Comparison of ENCODE assay signal across 8 cellular contexts in the genomic region with DNA sequence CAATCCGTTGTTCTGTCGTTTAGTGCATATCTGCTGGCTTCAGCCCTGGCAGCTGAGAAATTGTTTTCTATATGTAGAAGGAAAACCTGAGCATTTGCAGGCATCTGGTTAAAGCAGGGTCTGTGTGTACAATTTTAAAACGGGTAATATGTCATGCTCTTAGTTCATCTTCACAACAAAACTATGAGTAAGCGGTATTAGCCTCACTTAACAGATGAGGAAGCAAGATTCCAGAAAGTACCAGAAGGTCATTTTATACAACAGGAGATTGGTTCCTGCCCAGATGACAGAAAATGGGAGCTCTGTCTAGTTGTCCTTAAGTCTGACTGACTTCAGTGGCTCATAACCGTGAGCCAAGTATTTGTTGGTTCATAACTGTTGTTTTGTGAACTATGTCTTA. TPM values are rescaled to one million over a fixed set of nuclear protein-coding genes. Genes with fewer than 3 reads are reported as not detected.
DNase-seq lines count a peak whose midpoint lies in the region; ATAC-seq, FAIRE-seq and TF ChIP-seq lines count a peak whose summit lies in the region.

No MANE protein-coding gene starts in this region.

- no peaks in the 10 kb centered on the region for H3K9me2 ChIP-seq in PC-9 (ENCODE audit: insufficient read depth)

- H3K27ac ChIP-seq in PC-9 (peak overlapping the region; percentile 84), endothelial cell of umbilical vein (ENCODE audit: insufficient read depth, low read depth, low read length) (peak overlapping the region; percentile 72), osteoblast (ENCODE audit: low read depth, low read length) (peak overlapping the region; percentile 97)

- TF ChIP-seq CTCF in Calu3 (IDR thresholded peaks at IDR 0.05; ENCODE audit: unreplicated experiment) (no peak), PC-9 (conservative IDR thresholded peaks at IDR 0.05) (no peak), endothelial cell of umbilical vein (IDR thresholded peaks at IDR 0.05; ENCODE audit: extremely low read depth in 1 of 2, insufficient read depth in 1 of 2, low read depth in 1 of 2, low read length in 2 of 2) (no peak), osteoblast (IDR thresholded peaks at IDR 0.05; ENCODE audit: extremely low read depth, low read depth, low read length) (no peak)

- H3K27me3 Mint-ChIP-seq in Calu3 (ENCODE audit: unreplicated experiment), result no peaks in the 10 kb centered on the region

- TF ChIP-seq POLR2A in endothelial cell of umbilical vein (IDR thresholded peaks at IDR 0.05; ENCODE audit: low read depth, low read length), result no peak

- H2AFZ ChIP-seq in PC-9 (no peak overlapping the region), endothelial cell of umbilical vein (ENCODE audit: low read depth, low read length) (no peak overlapping the region), osteoblast (ENCODE audit: low read length) (no peak overlapping the region)

- H3K9ac ChIP-seq in endothelial cell of umbilical vein (replicated peaks; ENCODE audit: extremely low read depth, insufficient read depth, low read length), result peak overlapping the region; percentile 70

- no peak for DNase-seq in Calu3
- DNase-seq in PC-9, result no peak
- no peak for DNase-seq in endothelial cell of umbilical vein (ENCODE audit: low read depth, low spot score)
- DNase-seq in osteoblast (ENCODE audit: insufficient read length, low spot score, missing footprints), result no peak
- DNase-seq in A172 (ENCODE audit: low spot score), result no peak
- DNase-seq in NCI-H69 (lab: John Stamatoyannopoulos, UW), result no peak

- 0 out of 2 replicates have a peak, but pooled peaks cover 13% of the 10 kb centered on the region for H3K4me1 ChIP-seq in PC-9 (replicated peaks; ENCODE audit: insufficient read depth)
- peaks cover 18% of the 10 kb centered on the region for H3K4me1 ChIP-seq in endothelial cell of umbilical vein (ENCODE audit: control insufficient read depth, extremely low read depth, insufficient read depth, low read length)
- H3K4me1 ChIP-seq in osteoblast (ENCODE audit: insufficient read depth, low read length), result peaks cover 25% of the 10 kb centered on the region

- H4K20me1 ChIP-seq in PC-9 (ENCODE audit: insufficient read depth), result peaks cover 2% of the 10 kb centered on the region; the same call in 1 of the 2 replicates
- no peaks in the 10 kb centered on the region for H4K20me1 ChIP-seq in endothelial cell of umbilical vein (replicated peaks; ENCODE audit: control insufficient read depth, extremely low read depth, insufficient read depth, low read length)
- peaks cover 34% of the 10 kb centered on the region for H4K20me1 ChIP-seq in osteoblast (ENCODE audit: insufficient read depth, low read length)

- POLR2A ChIA-PET in PC-9 (lab: Charles Lee; ENCODE audit: unreplicated experiment), result no interaction called here
- POLR2A ChIA-PET in endothelial cell of umbilical vein (lab: Charles Lee), result interaction anchor here (1.5 to 1.6 kb wide), 2 partner anchors 10 to 13 kb away, joined by 4 to 8 read pairs; no protein-coding TSS in a partner anchor

- peak overlapping the region; percentile 82 for H3K4me3 ChIP-seq in PC-9
- H3K4me3 ChIP-seq in endothelial cell of umbilical vein (replicated peaks in 1 of 3; ENCODE audit: insufficient read depth in 1 of 3, low read depth in 1 of 3, low read length in 3 of 3), result peak overlapping the region in 2 of 3 experiments; percentile 57 to 65
- peak overlapping the region; percentile 99 for H3K4me3 ChIP-seq in osteoblast (ENCODE audit: insufficient read depth, low read length)

- H3K9me1 ChIP-seq in endothelial cell of umbilical vein (replicated peaks; ENCODE audit: control insufficient read depth, extremely low read depth, insufficient read depth, low read length), result no peaks in the 10 kb centered on the region

- peak overlapping the region; percentile 91 for H3K4me2 ChIP-seq in PC-9
- H3K4me2 ChIP-seq in endothelial cell of umbilical vein (ENCODE audit: insufficient read depth, low read length), result peak overlapping the region; percentile 77
- peak overlapping the region; percentile 94 for H3K4me2 ChIP-seq in osteoblast (ENCODE audit: insufficient read depth, low read length)

- no peaks in the 10 kb centered on the region for H3K9me3 Mint-ChIP-seq in Calu3 (ENCODE audit: low read depth, unreplicated experiment)

- peak overlapping the region; percentile 97 for H3K4me3 Mint-ChIP-seq in Calu3 (ENCODE audit: low read depth, unreplicated experiment)

- H3K4me1 Mint-ChIP-seq in Calu3 (ENCODE audit: low read depth, unreplicated experiment), result peaks cover 27% of the 10 kb centered on the region

- no peak for ATAC-seq in HG03280 (IDR thresholded peaks at IDR 0.05; ENCODE audit: unreplicated experiment)
- no peak for ATAC-seq in HG03196 (IDR thresholded peaks at IDR 0.05; ENCODE audit: unreplicated experiment)

- intact Hi-C loops in Calu3 (cut with micrococcal nuclease; ENCODE audit: unreplicated experiment) (loop anchor here (10.0 kb wide), 1 partner anchor 132 kb away; a partner anchor contains a TSS), PC-9 (cut with micrococcal nuclease; ENCODE audit: unreplicated experiment) (no loop called here), endothelial cell of umbilical vein (cut with micrococcal nuclease) (no loop called here)

- H3K9me3 ChIP-seq in PC-9 (ENCODE audit: insufficient read depth, low read depth) (no peaks in the 10 kb centered on the region), endothelial cell of umbilical vein (replicated peaks; ENCODE audit: control insufficient read depth, insufficient read depth, low read length) (no peaks in the 10 kb centered on the region), osteoblast (ENCODE audit: low read depth, low read length) (no peaks in the 10 kb centered on the region)

- H3F3A ChIP-seq in PC-9 (ENCODE audit: insufficient read depth, low read depth), result no peaks in the 10 kb centered on the region

- no peaks in the 10 kb centered on the region for H3K27me3 ChIP-seq in PC-9 (ENCODE audit: insufficient read depth, low read depth)
- H3K27me3 ChIP-seq in endothelial cell of umbilical vein (ENCODE audit: control insufficient read depth in 2 of 2, insufficient read depth in 2 of 2, low read length in 2 of 2), result no peaks in the 10 kb centered on the region
- H3K27me3 ChIP-seq in osteoblast (ENCODE audit: insufficient read depth, low read length), result no peaks in the 10 kb centered on the region

- BruUV-seq in Calu3 (replicated peaks; lab: Mats Ljungman, UMichigan), result no TSS peak
- BruUV-seq in PC-9 (replicated peaks; lab: Mats Ljungman, UMichigan), result no TSS peak
- BruUV-seq in endothelial cell of umbilical vein (replicated peaks; lab: Mats Ljungman, UMichigan), result no TSS peak

- peaks cover 60% of the 10 kb centered on the region for H3K36me3 Mint-ChIP-seq in Calu3 (ENCODE audit: insufficient read depth, unreplicated experiment)

- dilution Hi-C loops in endothelial cell of umbilical vein (cut with MboI; ENCODE audit: extremely low pct_ligation_motif_present, low sequenced_read_pairs), result no loop called here

- peak overlapping the region; percentile 33 for H3K27ac Mint-ChIP-seq in Calu3 (ENCODE audit: unreplicated experiment)

- H3K36me3 ChIP-seq in PC-9 (ENCODE audit: low read depth), result peaks cover 12% of the 10 kb centered on the region; the same call in 1 of the 2 replicates
- H3K36me3 ChIP-seq in endothelial cell of umbilical vein (ENCODE audit: control insufficient read depth in 2 of 2, extremely low read depth in 1 of 2, insufficient read depth in 2 of 2, low read length in 2 of 2), result peaks cover 6 to 16% of the 10 kb centered on the region in 2 experiments
- H3K36me3 ChIP-seq in osteoblast (ENCODE audit: insufficient read depth, low read length), result peaks cover 69% of the 10 kb centered on the region

- peaks cover 48% of the 10 kb centered on the region for H3K79me2 ChIP-seq in PC-9 (ENCODE audit: low read depth)
- H3K79me2 ChIP-seq in endothelial cell of umbilical vein (ENCODE audit: control insufficient read depth, insufficient read depth, low read length), result peaks cover 36% of the 10 kb centered on the region
- peaks cover 75% of the 10 kb centered on the region for H3K79me2 ChIP-seq in osteoblast (ENCODE audit: insufficient read depth, low read length)

- FAIRE-seq in endothelial cell of umbilical vein (lab: Jason Lieb, UNC), result no peak

- CTCF ChIA-PET in Calu3 (lab: Charles Lee), result interaction anchor here (1.1 kb wide), 1 partner anchor 22 kb away, joined by 5 read pairs; no protein-coding TSS in a partner anchor
- CTCF ChIA-PET in PC-9 (lab: Charles Lee), result no interaction called here
- CTCF ChIA-PET in endothelial cell of umbilical vein (lab: Charles Lee), result interaction anchor here (0.9 to 2.6 kb wide), 4 partner anchors 49 to 201 kb away, joined by 3 to 28 read pairs (median 9); a partner anchor contains a TSS

RNA-seq across cellular contexts. Expression of a gene that starts 1.1 kb away (rescaled TPM):
- total RNA-seq in Calu3 (2022) (41.7 and 45.7 TPM in 2 replicates), PC-9 (2021) (18.5 and 22.3 TPM in 2 replicates), endothelial cell of umbilical vein (29.2 and 31.3 TPM in 2 replicates), osteoblast (52.7 and 55.4 TPM in 2 replicates)
- 36.5 and 41.8 TPM in 2 replicates for polyA plus RNA-seq in endothelial cell of umbilical vein
- polyA plus RNA-seq in endothelial cell of umbilical vein (2011; cell fraction: cytosol; rRNA removed), result 27.9 and 34.4 TPM in 2 replicates
- 37.3 and 38.2 TPM in 2 replicates for polyA plus RNA-seq in endothelial cell of umbilical vein (2011; cell fraction: nucleus; rRNA removed)
- polyA plus RNA-seq in endothelial cell of umbilical vein (2012), result 22.2 and 26.3 TPM in 2 replicates
- 27.1 and 43.6 TPM in 2 replicates for polyA minus RNA-seq in endothelial cell of umbilical vein
- 22.1 TPM for polyA minus RNA-seq in endothelial cell of umbilical vein (2011; cell fraction: cytosol; rRNA and poly(A)+ RNA removed)
- polyA minus RNA-seq in endothelial cell of umbilical vein (2011; cell fraction: nucleus; rRNA and poly(A)+ RNA removed), result 48.0 and 51.8 TPM in 2 replicates
- 32.4 and 58.1 TPM in 2 replicates for total RNA-seq in A172 (2014; rRNA removed; shearing (Covaris generic))

RNA-seq across cellular contexts. Expression of a gene that starts 1.3 kb away (rescaled TPM):
- total RNA-seq in Calu3 (2022), result 72.2 and 74.9 TPM in 2 replicates
- total RNA-seq in PC-9 (2021), result 42.7 and 49.5 TPM in 2 replicates
- 46.7 and 48.4 TPM in 2 replicates for total RNA-seq in endothelial cell of umbilical vein
- polyA plus RNA-seq in endothelial cell of umbilical vein, result 62.9 and 64.6 TPM in 2 replicates
- polyA plus RNA-seq in endothelial cell of umbilical vein (2011; cell fraction: cytosol; rRNA removed), result 62.8 and 66.9 TPM in 2 replicates
- 182 and 186 TPM in 2 replicates for polyA plus RNA-seq in endothelial cell of umbilical vein (2011; cell fraction: nucleus; rRNA removed)
- polyA plus RNA-seq in endothelial cell of umbilical vein (2012), result 45.9 and 53.9 TPM in 2 replicates
- 69.7 and 72.9 TPM in 2 replicates for polyA minus RNA-seq in endothelial cell of umbilical vein
- 30.1 TPM for polyA minus RNA-seq in endothelial cell of umbilical vein (2011; cell fraction: cytosol; rRNA and poly(A)+ RNA removed)
- 44.2 and 61.9 TPM in 2 replicates for polyA minus RNA-seq in endothelial cell of umbilical vein (2011; cell fraction: nucleus; rRNA and poly(A)+ RNA removed)
- total RNA-seq in osteoblast, result 74.3 and 79.3 TPM in 2 replicates
- 68.6 and 68.7 TPM in 2 replicates for total RNA-seq in A172 (2014; rRNA removed; shearing (Covaris generic))

RNA-seq across cellular contexts. Expression of a gene that starts 8.7 kb away (rescaled TPM):
- total RNA-seq in Calu3 (2022), result 9.5 and 10.6 TPM in 2 replicates
- 7.1 and 9.0 TPM in 2 replicates for total RNA-seq in PC-9 (2021)
- total RNA-seq in endothelial cell of umbilical vein, result 25.6 and 29.2 TPM in 2 replicates
- 21.8 and 22.2 TPM in 2 replicates for polyA plus RNA-seq in endothelial cell of umbilical vein
- 10.5 and 14.0 TPM in 2 replicates for polyA plus RNA-seq in endothelial cell of umbilical vein (2011; cell fraction: cytosol; rRNA removed)
- polyA plus RNA-seq in endothelial cell of umbilical vein (2011; cell fraction: nucleus; rRNA removed), result 86.5 and 90.7 TPM in 2 replicates
- 20.7 and 23.7 TPM in 2 replicates for polyA plus RNA-seq in endothelial cell of umbilical vein (2012)
- polyA minus RNA-seq in endothelial cell of umbilical vein, result 27.8 and 39.3 TPM in 2 replicates
- 3.0 TPM for polyA minus RNA-seq in endothelial cell of umbilical vein (2011; cell fraction: cytosol; rRNA and poly(A)+ RNA removed)
- polyA minus RNA-seq in endothelial cell of umbilical vein (2011; cell fraction: nucleus; rRNA and poly(A)+ RNA removed), result 23.7 and 34.0 TPM in 2 replicates
- total RNA-seq in osteoblast, result 25.3 and 36.2 TPM in 2 replicates
- total RNA-seq in A172 (2014; rRNA removed; shearing (Covaris generic)), result 27.3 and 32.8 TPM in 2 replicates

RNA-seq across cellular contexts. Expression of a gene that starts 14.6 kb away (rescaled TPM):
- total RNA-seq in Calu3 (2022) (41.2 and 41.8 TPM in 2 replicates), PC-9 (2021) (13.9 and 14.0 TPM in 2 replicates), endothelial cell of umbilical vein (6.5 and 8.6 TPM in 2 replicates), osteoblast (9.0 and 9.4 TPM in 2 replicates)
- 3.7 and 4.4 TPM in 2 replicates for polyA plus RNA-seq in endothelial cell of umbilical vein
- polyA plus RNA-seq in endothelial cell of umbilical vein (2011; cell fraction: cytosol; rRNA removed), result 0.85 and 1.3 TPM in 2 replicates
- polyA plus RNA-seq in endothelial cell of umbilical vein (2011; cell fraction: nucleus; rRNA removed), result 29.1 and 33.8 TPM in 2 replicates
- polyA plus RNA-seq in endothelial cell of umbilical vein (2012), result 3.2 and 4.4 TPM in 2 replicates
- 19.2 and 24.5 TPM in 2 replicates for polyA minus RNA-seq in endothelial cell of umbilical vein
- polyA minus RNA-seq in endothelial cell of umbilical vein (2011; cell fraction: cytosol; rRNA and poly(A)+ RNA removed), result 6.0 TPM
- 18.9 and 23.4 TPM in 2 replicates for polyA minus RNA-seq in endothelial cell of umbilical vein (2011; cell fraction: nucleus; rRNA and poly(A)+ RNA removed)
- total RNA-seq in A172 (2014; rRNA removed; shearing (Covaris generic)), result 1.9 and 3.0 TPM in 2 replicates

RNA-seq across cellular contexts. Expression of a gene that starts 41.6 kb away (rescaled TPM):
- total RNA-seq in Calu3 (2022) (0.45 and 11.0 TPM in 2 replicates), PC-9 (2021) (0.68 TPM in 1 of 2 replicates, not detected in the other), endothelial cell of umbilical vein (1.3 and 2.1 TPM in 2 replicates), osteoblast (0.59 and 1.1 TPM in 2 replicates)
- 1.5 and 1.6 TPM in 2 replicates for polyA plus RNA-seq in endothelial cell of umbilical vein
- 0.32 and 0.45 TPM in 2 replicates for polyA plus RNA-seq in endothelial cell of umbilical vein (2011; cell fraction: cytosol; rRNA removed)
- 14.1 and 14.4 TPM in 2 replicates for polyA plus RNA-seq in endothelial cell of umbilical vein (2011; cell fraction: nucleus; rRNA removed)
- 0.93 and 1.6 TPM in 2 replicates for polyA plus RNA-seq in endothelial cell of umbilical vein (2012)
- 1.4 and 2.5 TPM in 2 replicates for polyA minus RNA-seq in endothelial cell of umbilical vein
- polyA minus RNA-seq in endothelial cell of umbilical vein (2011; cell fraction: cytosol; rRNA and poly(A)+ RNA removed), result not detected
- 7.0 and 8.2 TPM in 2 replicates for polyA minus RNA-seq in endothelial cell of umbilical vein (2011; cell fraction: nucleus; rRNA and poly(A)+ RNA removed)
- total RNA-seq in A172 (2014; rRNA removed; shearing (Covaris generic)), result 0.14 and 0.74 TPM in 2 replicates
